Comparison of ENCODE assay signal across 25 cellular contexts in genomic region chr7:82886324-82886723, GRCh38.
DNase-seq lines count a peak whose midpoint lies in the region; ATAC-seq, FAIRE-seq and TF ChIP-seq lines count a peak whose summit lies in the region.
"Had no signal": no experiment of that assay in that cellular context is flagged by ENCODE, and none has a peak within 500 bp of the region (broad histone marks: within the 10 kb centered on the region; RNA-seq: fewer than 3 reads in every experiment).

No MANE protein-coding gene starts in this region.

- no peak overlapping the region for H3K27ac Mint-ChIP-seq in chondrocyte (ENCODE audit: unreplicated experiment)
- H3K27ac Mint-ChIP-seq: CD14-positive monocyte; CD4-positive, alpha-beta T cell; CD8-positive, alpha-beta memory T cell had no signal

- no peaks in the 10 kb centered on the region for H3K79me1 ChIP-seq in IMR-90 (ENCODE audit: low read depth in 1 of 2, low read length in 2 of 2)

- H4K20me1 ChIP-seq in SK-N-SH (ENCODE audit: insufficient read depth) (no peaks in the 10 kb centered on the region), IMR-90 (ENCODE audit: insufficient read depth, low read length) (no peaks in the 10 kb centered on the region), K562 (replicated peaks; ENCODE audit: control insufficient read depth, insufficient read depth, low read length) (no peaks in the 10 kb centered on the region)
- H4K20me1 ChIP-seq: BLaER1 treated with 17β-estradiol and CSF1 and Interleukin-3, amounts not matched to agents 10 nM and 100 nM had no signal

- H3K9ac ChIP-seq in SK-N-SH = no peak overlapping the region
- no peak overlapping the region for H3K9ac ChIP-seq in IMR-90 (ENCODE audit: low read depth, low read length)
- H3K9ac ChIP-seq in K562 (ENCODE audit: insufficient read depth in 1 of 2, low read depth in 2 of 2, low read length in 2 of 2) = no peak overlapping the region
- H3K9ac ChIP-seq: BLaER1 treated with 17β-estradiol and CSF1 and Interleukin-3, amounts not matched to agents 10 nM and 100 nM; GM23248 had no signal

- no peak overlapping the region for H4K8ac ChIP-seq in IMR-90 (ENCODE audit: low read depth in 2 of 2, low read length in 2 of 2)

- TF ChIP-seq CTCF in SK-N-SH (IDR thresholded peaks at IDR 0.05) = no peak
- TF ChIP-seq CTCF in IMR-90 (conservative IDR thresholded peaks at IDR 0.05; ENCODE audit: low read depth, low read length) = no peak
- TF ChIP-seq CTCF in K562 (IDR thresholded peaks at IDR 0.05 in 2 of 3, conservative IDR thresholded peaks at IDR 0.05 in 1 of 3; ENCODE audit: insufficient read depth in 2 of 3, low read depth in 1 of 3, low read length in 3 of 3) = no peak
- TF ChIP-seq CTCF in chondrocyte (IDR thresholded peaks at IDR 0.05) = no peak

- TF ChIP-seq POLR2A in IMR-90 (IDR thresholded peaks at IDR 0.05; ENCODE audit: low read depth, low read length) (no peak), K562 (conservative IDR thresholded peaks at IDR 0.05) (no peak)

- no peak overlapping the region for H3K56ac ChIP-seq in IMR-90 (ENCODE audit: extremely low read depth, insufficient read depth, low read length)

- H3K27me3 Mint-ChIP-seq in chondrocyte (ENCODE audit: low read depth) = no peaks in the 10 kb centered on the region
- H3K27me3 Mint-ChIP-seq: CD4-positive, alpha-beta T cell; CD8-positive, alpha-beta memory T cell had no signal

- H3K36me3 Mint-ChIP-seq in chondrocyte (ENCODE audit: low read depth) = no peaks in the 10 kb centered on the region
- H3K36me3 Mint-ChIP-seq: CD14-positive monocyte; CD8-positive, alpha-beta memory T cell had no signal

- dilution Hi-C loops in IMR-90 (cut with HindIII; ENCODE audit: low sequenced_read_pairs, unreplicated experiment) = no loop called here

- H3K9me3 ChIP-seq in SK-N-SH = no peaks in the 10 kb centered on the region
- no peaks in the 10 kb centered on the region for H3K9me3 ChIP-seq in IMR-90 (ENCODE audit: control insufficient read depth, insufficient read depth, low read length)
- H3K9me3 ChIP-seq in K562 (replicated peaks; ENCODE audit: control insufficient read depth, insufficient read depth, low read depth, low read length) = no peaks in the 10 kb centered on the region
- H3K9me3 ChIP-seq: BE2C; BLaER1 treated with 17β-estradiol and CSF1 and Interleukin-3, amounts not matched to agents 10 nM and 100 nM had no signal

- H3K27me3 ChIP-seq in SK-N-SH (ENCODE audit: insufficient read depth) = no peaks in the 10 kb centered on the region
- H3K27me3 ChIP-seq in IMR-90 (ENCODE audit: control insufficient read depth, insufficient read depth, low read length) = no peaks in the 10 kb centered on the region; the same call in 1 of the 2 replicates
- H3K27me3 ChIP-seq in K562 (ENCODE audit: control insufficient read depth in 2 of 2, insufficient read depth in 2 of 2, low read length in 2 of 2) = no peaks in the 10 kb centered on the region
- H3K27me3 ChIP-seq: BE2C; BLaER1 treated with 17β-estradiol and CSF1 and Interleukin-3, amounts not matched to agents 10 nM and 100 nM had no signal

- H3K27ac ChIP-seq in SK-N-SH (ENCODE audit: low read depth in 2 of 2, low read length in 1 of 2) = no peak overlapping the region
- H3K27ac ChIP-seq in IMR-90 (ENCODE audit: insufficient read depth, low read length) = no peak overlapping the region
- no peak overlapping the region for H3K27ac ChIP-seq in K562 (ENCODE audit: extremely low read depth, low read depth, low read length)
- H3K27ac ChIP-seq: 22Rv1; BLaER1 treated with 17β-estradiol and CSF1 and Interleukin-3, amounts not matched to agents 10 nM and 100 nM; GM23248 had no signal

- no peaks in the 10 kb centered on the region for H3K9me2 ChIP-seq in SK-N-SH

- H2AFZ ChIP-seq in SK-N-SH (ENCODE audit: low read depth) (no peak overlapping the region), IMR-90 (replicated peaks; ENCODE audit: low read length, poor library complexity) (no peak overlapping the region), K562 (ENCODE audit: low read depth, low read length) (no peak overlapping the region)
- H2AFZ ChIP-seq: GM23248 had no signal

- in situ Hi-C loops in IMR-90 (cut with MboI; ENCODE audit: low sequenced_read_pairs) (no loop called here), K562 (cut with MboI) (no loop called here)

- FAIRE-seq in K562 (lab: Jason Lieb, UNC) = no peak
- FAIRE-seq: A204.1, D721Med, GM12891, H1 had no signal

- no peak overlapping the region for H3K4me3 ChIP-seq in SK-N-SH (ENCODE audit: low read depth in 2 of 2, low read length in 1 of 2)
- H3K4me3 ChIP-seq in IMR-90 (ENCODE audit: insufficient read depth, low read depth, low read length) = no peak overlapping the region
- no peak overlapping the region for H3K4me3 ChIP-seq in K562
- H3K4me3 ChIP-seq: BLaER1 treated with 17β-estradiol and CSF1 and Interleukin-3, amounts not matched to agents 10 nM and 100 nM; GM23248 had no signal

- no peak overlapping the region for H3K4ac ChIP-seq in IMR-90 (ENCODE audit: low read depth, low read length)

- no peak overlapping the region for H2BK15ac ChIP-seq in IMR-90 (ENCODE audit: low read depth, low read length)

- H3K4me2 ChIP-seq in SK-N-SH (no peak overlapping the region), IMR-90 (ENCODE audit: low read depth, low read length) (no peak overlapping the region), K562 (ENCODE audit: insufficient read depth, low read length) (no peak overlapping the region)
- H3K4me2 ChIP-seq: BLaER1 treated with 17β-estradiol and CSF1 and Interleukin-3, amounts not matched to agents 10 nM and 100 nM had no signal

- CTCF ChIA-PET in SK-N-SH (lab: Yijun Ruan, JAX) (interaction anchor here (1.2 to 1.3 kb wide), 3 partner anchors 9 to 49 kb away, joined by 3 read pairs; no protein-coding TSS in a partner anchor), IMR-90 (lab: Yijun Ruan, JAX) (no interaction called here), K562 (lab: Yijun Ruan, JAX; ENCODE audit: low intra/inter-chr PET ratio) (no interaction called here)

- TF ChIP-seq RAD21 in SK-N-SH (IDR thresholded peaks at IDR 0.05; ENCODE audit: low read length) (no peak), IMR-90 (IDR thresholded peaks at IDR 0.05; ENCODE audit: low read length) (no peak), K562 (CRISPR knock-in tag; conservative IDR thresholded peaks at IDR 0.05 in 1 of 2, IDR thresholded peaks at IDR 0.05 in 1 of 2) (no peak)

- no peak overlapping the region for H3K23ac ChIP-seq in IMR-90 (ENCODE audit: low read depth, low read length)

- no peak overlapping the region for H2AK9ac ChIP-seq in IMR-90 (replicated peaks; ENCODE audit: low read depth, low read length, poor library complexity)

- no peak for TF ChIP-seq EP300 in SK-N-SH (IDR thresholded peaks at IDR 0.05; ENCODE audit: borderline replicate concordance in 1 of 2, low read depth in 1 of 2, low read length in 1 of 2)
- TF ChIP-seq EP300 in K562 (IDR thresholded peaks at IDR 0.05; ENCODE audit: low read length) = no peak

- intact Hi-C loops in IMR-90 (cut with micrococcal nuclease) = no loop called here
- intact Hi-C loops in K562 (cut with micrococcal nuclease) = no loop called here

- H3K9me3 Mint-ChIP-seq in chondrocyte (ENCODE audit: low read depth) = no peaks in the 10 kb centered on the region

- DNase-seq in SK-N-SH (no peak), IMR-90 (no peak), K562 (ENCODE audit: extremely low read depth in 1 of 4, low spot score in 3 of 4) (no peak), chondrocyte (ENCODE audit: low spot score) (no peak), iPS-NIHi11 (ENCODE audit: low spot score) (no peak)
- DNase-seq: ACHN; AML-193; BE2C; CD4-positive, alpha-beta T cell; CD8-positive, alpha-beta memory T cell; DMS 273 treated with DMSO at 0.1 percent for 48 hours; DMS79; EL; GF-D8; GM23248; H7; HCEC 1CT had no signal

- no peak overlapping the region for H4K91ac ChIP-seq in IMR-90 (ENCODE audit: insufficient read depth, low read depth, low read length)

- no peak overlapping the region for H3K14ac ChIP-seq in IMR-90 (replicated peaks; ENCODE audit: low read depth, low read length)

- H3K4me3 Mint-ChIP-seq in chondrocyte (ENCODE audit: unreplicated experiment) = no peak overlapping the region
- H3K4me3 Mint-ChIP-seq: CD14-positive monocyte; CD4-positive, alpha-beta T cell; CD8-positive, alpha-beta memory T cell had no signal

- H2BK120ac ChIP-seq in IMR-90 (ENCODE audit: low read depth, low read length) = no peak overlapping the region

- WGBS in SK-N-SH (ENCODE audit: low lambda C conversion rate) = 16% methylated on average over 1 of the region's 1 CpG
- WGBS in IMR-90 (ENCODE audit: extremely low coverage in 2 of 2, insufficient read length in 1 of 2), 2 experiments = no CpG with 5 or more reads among the region's 1 CpG
- 0% methylated on average over 1 of the region's 1 CpG for WGBS in K562 (ENCODE audit: insufficient coverage, low coverage, missing lambda C conversion rate)

- BruUV-seq in IMR-90 (replicated peaks; lab: Mats Ljungman, UMichigan) (no TSS peak), K562 (replicated peaks; lab: Mats Ljungman, UMichigan) (no TSS peak)

- H3K79me2 ChIP-seq in SK-N-SH (ENCODE audit: insufficient read depth) (no peaks in the 10 kb centered on the region), K562 (ENCODE audit: control insufficient read depth, insufficient read depth, low read length) (no peaks in the 10 kb centered on the region)

- POLR2A ChIA-PET in SK-N-SH (lab: Yijun Ruan, JAX) = no interaction called here
- POLR2A ChIA-PET in IMR-90 (lab: Charles Lee; ENCODE audit: unreplicated experiment) = no interaction called here
- POLR2A ChIA-PET in K562 (lab: Yijun Ruan, JAX) = no interaction called here

- H2AK5ac ChIP-seq in IMR-90 (ENCODE audit: low read depth, low read length) = no peak overlapping the region

- no peak overlapping the region for H4K5ac ChIP-seq in IMR-90 (ENCODE audit: low read depth, low read length)

- no peak overlapping the region for H2BK5ac ChIP-seq in IMR-90 (ENCODE audit: low read depth, low read length, poor library complexity, severe bottlenecking)

- H3F3A ChIP-seq in SK-N-SH (replicated peaks; ENCODE audit: insufficient read depth) = no peaks in the 10 kb centered on the region

- H3K4me1 ChIP-seq in SK-N-SH (ENCODE audit: control insufficient read depth in 1 of 2, insufficient read depth in 2 of 2, low read depth in 1 of 2, low read length in 1 of 2) = peaks cover 0 to 8% of the 10 kb centered on the region in 2 experiments; a peak in 2 of 4 replicates
- no peaks in the 10 kb centered on the region for H3K4me1 ChIP-seq in IMR-90 (ENCODE audit: control insufficient read depth, insufficient read depth, low read length)
- no peaks in the 10 kb centered on the region for H3K4me1 ChIP-seq in K562 (replicated peaks in 1 of 2; ENCODE audit: control insufficient read depth in 2 of 2, insufficient read depth in 2 of 2, low read length in 2 of 2)
- H3K4me1 ChIP-seq: BE2C; BLaER1 treated with 17β-estradiol and CSF1 and Interleukin-3, amounts not matched to agents 10 nM and 100 nM had no signal

- H3K36me3 ChIP-seq in SK-N-SH (replicated peaks in 1 of 2; ENCODE audit: control insufficient read depth in 1 of 2, insufficient read depth in 2 of 2, low read length in 1 of 2) (peaks cover 0 to 2% of the 10 kb centered on the region in 2 experiments), IMR-90 (ENCODE audit: control insufficient read depth, insufficient read depth, low read length) (no peaks in the 10 kb centered on the region), K562 (ENCODE audit: control insufficient read depth, insufficient read depth, low read length) (no peaks in the 10 kb centered on the region)
- H3K36me3 ChIP-seq: BE2C; BLaER1 treated with 17β-estradiol and CSF1 and Interleukin-3, amounts not matched to agents 10 nM and 100 nM had no signal

- H3K4me1 Mint-ChIP-seq in chondrocyte (ENCODE audit: low read depth) = no peaks in the 10 kb centered on the region
- H3K4me1 Mint-ChIP-seq: CD14-positive monocyte; CD8-positive, alpha-beta memory T cell had no signal

- H2BK20ac ChIP-seq in IMR-90 (ENCODE audit: low read depth, low read length) = no peak overlapping the region

- ATAC-seq in SK-N-SH treated with all-trans-retinoic acid at 6 μM for 48 hours (no peak), IMR-90 (ENCODE audit: low read depth) (no peak), K562 (no peak)

- H3K9me1 ChIP-seq in IMR-90 (ENCODE audit: insufficient read depth, low read length) (no peaks in the 10 kb centered on the region), K562 (ENCODE audit: control insufficient read depth, insufficient read depth, low read length) (no peaks in the 10 kb centered on the region)

- H3K18ac ChIP-seq in IMR-90 (ENCODE audit: low read depth, low read length) = no peak overlapping the region
